8 cellular contexts compared by ENCODE assay signal in the genomic region with DNA sequence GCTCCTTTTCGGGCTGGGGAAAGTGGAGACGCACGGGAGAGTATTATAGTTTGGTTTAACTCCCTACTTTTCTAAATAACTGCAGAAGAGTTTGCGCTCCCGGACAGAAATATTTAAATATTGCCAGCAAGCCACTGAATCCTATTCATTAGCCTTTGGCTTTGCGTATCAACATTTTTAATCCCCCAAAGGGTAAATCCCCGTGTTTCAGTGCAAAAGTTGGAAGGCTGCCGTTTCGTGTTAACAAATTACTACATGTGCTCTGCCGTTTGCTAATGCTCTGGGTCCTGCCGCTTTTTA. TPM values are rescaled to one million over a fixed set of nuclear protein-coding genes. Genes with fewer than 3 reads are reported as not detected.
DNase-seq lines count a peak whose midpoint lies in the region; ATAC-seq and TF ChIP-seq lines count a peak whose summit lies in the region.

No MANE protein-coding gene starts in this region.

- H3K27me3 Mint-ChIP-seq in T-helper 2 cell treated with Interferon-gamma antibody and Interleukin-4, amounts not matched to agents 5 μg/mL and 100 μg/mL, for 36 hours (ENCODE audit: low read depth) = peaks cover 77% of the 10 kb centered on the region
- peaks cover 47% of the 10 kb centered on the region for H3K27me3 Mint-ChIP-seq in activated naive CD8-positive, alpha-beta T cell treated with anti-CD3 and anti-CD28 coated beads, Interleukin-2, amount 10 ng/mL, durations not matched to agents 7 days and 5 days

- TF ChIP-seq CTCF in kidney epithelial cell (IDR thresholded peaks at IDR 0.05; ENCODE audit: insufficient read depth, low read length, poor library complexity, severe bottlenecking) = no peak
- no peak for TF ChIP-seq CTCF in suprapubic skin (IDR thresholded peaks at IDR 0.05)

- H3K4me1 Mint-ChIP-seq in T-helper 2 cell treated with Interferon-gamma antibody and Interleukin-4, amounts not matched to agents 5 μg/mL and 100 μg/mL, for 36 hours (ENCODE audit: low read depth) = peaks cover 24% of the 10 kb centered on the region
- H3K4me1 Mint-ChIP-seq in activated naive CD8-positive, alpha-beta T cell treated with anti-CD3 and anti-CD28 coated beads, Interleukin-2, amount 10 ng/mL, durations not matched to agents 7 days and 5 days = peaks cover 19% of the 10 kb centered on the region

- ATAC-seq in activated naive CD8-positive, alpha-beta T cell treated with anti-CD3 and anti-CD28 coated beads, Interleukin-2, amount 10 ng/mL, durations not matched to agents 7 days and 5 days (ENCODE audit: low read depth) = no peak
- no peak for ATAC-seq in HG02973 (IDR thresholded peaks at IDR 0.05; ENCODE audit: unreplicated experiment)

- no peaks in the 10 kb centered on the region for H3K9me3 Mint-ChIP-seq in T-helper 2 cell treated with Interferon-gamma antibody and Interleukin-4, amounts not matched to agents 5 μg/mL and 100 μg/mL, for 36 hours
- H3K9me3 Mint-ChIP-seq in activated naive CD8-positive, alpha-beta T cell treated with anti-CD3 and anti-CD28 coated beads, Interleukin-2, amount 10 ng/mL, durations not matched to agents 7 days and 5 days = no peaks in the 10 kb centered on the region

- H3K4me3 ChIP-seq in kidney epithelial cell (ENCODE audit: low read depth, low read length) (peak overlapping the region; percentile 69), suprapubic skin (peak overlapping the region; percentile 92)

- POLR2A ChIA-PET in activated naive CD8-positive, alpha-beta T cell treated with anti-CD3 and anti-CD28 coated beads, Interleukin-2, amount 10 ng/mL, durations not matched to agents 7 days and 5 days (lab: Charles Lee) = interaction anchor here (0.8 to 1.9 kb wide), 8 partner anchors 11 to 450 kb away, joined by 3 to 19 read pairs (median 4); no protein-coding TSS in a partner anchor

- H3K9me3 ChIP-seq in suprapubic skin = no peaks in the 10 kb centered on the region

- no peak overlapping the region for H3K27ac ChIP-seq in suprapubic skin

- H3K27me3 ChIP-seq in kidney epithelial cell (ENCODE audit: control insufficient read depth, insufficient read depth, low read length) = no peaks in the 10 kb centered on the region
- peaks cover 45% of the 10 kb centered on the region for H3K27me3 ChIP-seq in suprapubic skin

- no peak for TF ChIP-seq EP300 in suprapubic skin (IDR thresholded peaks at IDR 0.05)

- no peak for DNase-seq in T-helper 2 cell treated with Interferon-gamma antibody and Interleukin-4, amounts not matched to agents 5 μg/mL and 100 μg/mL, for 36 hours (ENCODE audit: low spot score)
- DNase-seq in T-helper 2 cell (no peak), kidney epithelial cell (ENCODE audit: low read depth) (no peak), suprapubic skin (ENCODE audit: low spot score in 2 of 2) (no peak), medulla oblongata (ENCODE audit: extremely low spot score) (no peak), NOMO-1 (lab: John Stamatoyannopoulos, UW; ENCODE audit: unreplicated experiment in 2 of 2) (no peak)
- no peak for DNase-seq in activated naive CD8-positive, alpha-beta T cell treated with anti-CD3 and anti-CD28 coated beads, Interleukin-2, amount 10 ng/mL, durations not matched to agents 7 days and 5 days

- no peaks in the 10 kb centered on the region for H3K36me3 ChIP-seq in kidney epithelial cell (ENCODE audit: control insufficient read depth, insufficient read depth, low read length)
- no peaks in the 10 kb centered on the region for H3K36me3 ChIP-seq in suprapubic skin

- WGBS in suprapubic skin = 0% methylated on average over 11 of the region's 11 CpGs

- H3K36me3 Mint-ChIP-seq in T-helper 2 cell treated with Interferon-gamma antibody and Interleukin-4, amounts not matched to agents 5 μg/mL and 100 μg/mL, for 36 hours (ENCODE audit: low read depth) = peaks cover 3% of the 10 kb centered on the region
- no peaks in the 10 kb centered on the region for H3K36me3 Mint-ChIP-seq in activated naive CD8-positive, alpha-beta T cell treated with anti-CD3 and anti-CD28 coated beads, Interleukin-2, amount 10 ng/mL, durations not matched to agents 7 days and 5 days

- peak overlapping the region; percentile 16 for H3K27ac Mint-ChIP-seq in T-helper 2 cell treated with Interferon-gamma antibody and Interleukin-4, amounts not matched to agents 5 μg/mL and 100 μg/mL, for 36 hours
- peak overlapping the region; percentile 75 for H3K27ac Mint-ChIP-seq in activated naive CD8-positive, alpha-beta T cell treated with anti-CD3 and anti-CD28 coated beads, Interleukin-2, amount 10 ng/mL, durations not matched to agents 7 days and 5 days

- no peak for TF ChIP-seq POLR2A in suprapubic skin (IDR thresholded peaks at IDR 0.05)

- H3K4me1 ChIP-seq in suprapubic skin = peaks cover 35% of the 10 kb centered on the region

- peak overlapping the region; percentile 94 for H3K4me3 Mint-ChIP-seq in T-helper 2 cell treated with Interferon-gamma antibody and Interleukin-4, amounts not matched to agents 5 μg/mL and 100 μg/mL, for 36 hours
- H3K4me3 Mint-ChIP-seq in activated naive CD8-positive, alpha-beta T cell treated with anti-CD3 and anti-CD28 coated beads, Interleukin-2, amount 10 ng/mL, durations not matched to agents 7 days and 5 days = peak overlapping the region; percentile 84

RNA-seq across cellular contexts. Expression of a gene that starts 0.4 kb away (rescaled TPM):
- total RNA-seq in activated naive CD8-positive, alpha-beta T cell treated with anti-CD3 and anti-CD28 coated beads, Interleukin-2, amount 10 ng/mL, durations not matched to agents 7 days and 5 days = 1 to 10 TPM; 3.8 to 4.1 TPM
- total RNA-seq in kidney epithelial cell (0.79 TPM in 1 of 2 replicates, not detected in the other), suprapubic skin (1 to 10 TPM in 2 of 4 donors, under 1 TPM in 2; 0.39 to 3.4 (median 1.6) TPM)

RNA-seq across cellular contexts. Expression of a gene that starts 32.0 kb away (rescaled TPM):
- 10 to 100 TPM; 18.3 to 24.6 TPM for total RNA-seq in activated naive CD8-positive, alpha-beta T cell treated with anti-CD3 and anti-CD28 coated beads, Interleukin-2, amount 10 ng/mL, durations not matched to agents 7 days and 5 days
- 23.1 and 45.8 TPM in 2 replicates for total RNA-seq in kidney epithelial cell
- total RNA-seq in suprapubic skin = 10 to 100 TPM; 52.0 to 64.7 (median 55.3) TPM
